Comparison of ENCODE assay signal across 10 cellular contexts in genomic region chr4:163107754-163108153, GRCh38. TPM values are rescaled to one million over a fixed set of nuclear protein-coding genes. Genes with fewer than 3 reads are reported as not detected.
A peak's percentile ranks its signal among the peaks of the same experiment; 100 is the strongest.
DNase-seq lines count a peak whose midpoint lies in the region; ATAC-seq and TF ChIP-seq lines count a peak whose summit lies in the region.
"Had no signal": no experiment of that assay in that cellular context is flagged by ENCODE, and none has a peak within 500 bp of the region (broad histone marks: within the 10 kb centered on the region; RNA-seq: fewer than 3 reads in every experiment).

No MANE protein-coding gene starts in this region.

- no peak overlapping the region for H3K27ac ChIP-seq in transverse colon
- H3K27ac ChIP-seq: BLaER1 treated with 17β-estradiol and CSF1 and Interleukin-3, amounts not matched to agents 10 nM and 100 nM had no signal

- TF ChIP-seq CTCF in transverse colon (IDR thresholded peaks at IDR 0.05), result peak in 3 of 5 experiments; percentile 19 to 27 (median 22)

- no peak overlapping the region for H3K27ac Mint-ChIP-seq in activated CD4-positive, alpha-beta T cell treated with anti-CD3 and anti-CD28 coated beads, Interleukin-2, amount 10 ng/mL, durations not matched to agents 7 days and 5 days
- no peak overlapping the region for H3K27ac Mint-ChIP-seq in stimulated activated memory B cell treated with anti-CD40 and anti-IgM and Interleukin-4, amounts not matched to agents 10 μg/mL and 1 μg/mL and 100 μg/mL, for 72 hours

- no peaks in the 10 kb centered on the region for H3K9me3 Mint-ChIP-seq in activated CD4-positive, alpha-beta T cell treated with anti-CD3 and anti-CD28 coated beads, Interleukin-2, amount 10 ng/mL, durations not matched to agents 7 days and 5 days
- no peaks in the 10 kb centered on the region for H3K9me3 Mint-ChIP-seq in stimulated activated memory B cell treated with anti-CD40 and anti-IgM and Interleukin-4, amounts not matched to agents 10 μg/mL and 1 μg/mL and 100 μg/mL, for 72 hours

- in situ Hi-C loops in transverse colon (cut with MboI; ENCODE audit: low pct_ligation_motif_present in 1 of 4, low pct_unique_long_range_greater_than_20kb in 1 of 4, low sequenced_read_pairs in 3 of 4), result loop anchor here in 3 of 4 donors (25.0 kb wide), 2 partner anchors 230 to 430 kb away; partner anchors contain the start of genes NPY1R (in 2 of the 3) and NPY5R (in 2 of the 3)

- no peaks in the 10 kb centered on the region for H3K36me3 ChIP-seq in transverse colon

- peak; percentile 37 for TF ChIP-seq RAD21 in Ishikawa (IDR thresholded peaks at IDR 0.05; ENCODE audit: low read depth)

- H3K27me3 Mint-ChIP-seq in activated CD4-positive, alpha-beta T cell treated with anti-CD3 and anti-CD28 coated beads, Interleukin-2, amount 10 ng/mL, durations not matched to agents 7 days and 5 days, result no peaks in the 10 kb centered on the region
- no peaks in the 10 kb centered on the region for H3K27me3 Mint-ChIP-seq in stimulated activated memory B cell treated with anti-CD40 and anti-IgM and Interleukin-4, amounts not matched to agents 10 μg/mL and 1 μg/mL and 100 μg/mL, for 72 hours

- H3K4me1 Mint-ChIP-seq in activated CD4-positive, alpha-beta T cell treated with anti-CD3 and anti-CD28 coated beads, Interleukin-2, amount 10 ng/mL, durations not matched to agents 7 days and 5 days, result peaks cover 20% of the 10 kb centered on the region
- peaks cover 14% of the 10 kb centered on the region for H3K4me1 Mint-ChIP-seq in stimulated activated memory B cell treated with anti-CD40 and anti-IgM and Interleukin-4, amounts not matched to agents 10 μg/mL and 1 μg/mL and 100 μg/mL, for 72 hours

- TF ChIP-seq POLR2A in transverse colon (IDR thresholded peaks at IDR 0.05), result no peak

- H3K36me3 Mint-ChIP-seq in activated CD4-positive, alpha-beta T cell treated with anti-CD3 and anti-CD28 coated beads, Interleukin-2, amount 10 ng/mL, durations not matched to agents 7 days and 5 days (ENCODE audit: low read depth), result no peaks in the 10 kb centered on the region
- peaks cover 15% of the 10 kb centered on the region for H3K36me3 Mint-ChIP-seq in stimulated activated memory B cell treated with anti-CD40 and anti-IgM and Interleukin-4, amounts not matched to agents 10 μg/mL and 1 μg/mL and 100 μg/mL, for 72 hours

- WGBS in transverse colon (ENCODE audit: low coverage in 1 of 2), 2 donors, result 65 to 72% methylated on average over 2 of the region's 2 CpGs

- intact Hi-C loops in transverse colon (cut with DNase I; ENCODE audit: low total_unique reads), result no loop called here

- CTCF ChIA-PET in activated CD4-positive, alpha-beta T cell treated with anti-CD3 and anti-CD28 coated beads, Interleukin-2, amount 10 ng/mL, durations not matched to agents 7 days and 5 days (lab: Charles Lee), result no interaction called here

- no peak overlapping the region for H3K4me3 Mint-ChIP-seq in activated CD4-positive, alpha-beta T cell treated with anti-CD3 and anti-CD28 coated beads, Interleukin-2, amount 10 ng/mL, durations not matched to agents 7 days and 5 days
- H3K4me3 Mint-ChIP-seq in stimulated activated memory B cell treated with anti-CD40 and anti-IgM and Interleukin-4, amounts not matched to agents 10 μg/mL and 1 μg/mL and 100 μg/mL, for 72 hours, result no peak overlapping the region

- POLR2A ChIA-PET in activated CD4-positive, alpha-beta T cell treated with anti-CD3 and anti-CD28 coated beads, Interleukin-2, amount 10 ng/mL, durations not matched to agents 7 days and 5 days (lab: Charles Lee), result no interaction called here

- TF ChIP-seq EP300 in Ishikawa (IDR thresholded peaks at IDR 0.05; ENCODE audit: borderline replicate concordance), result no peak
- no peak for TF ChIP-seq EP300 in transverse colon (IDR thresholded peaks at IDR 0.05; ENCODE audit: low read depth)

- H3K4me3 ChIP-seq in transverse colon, result no peak overlapping the region
- H3K4me3 ChIP-seq: BLaER1 treated with 17β-estradiol and CSF1 and Interleukin-3, amounts not matched to agents 10 nM and 100 nM had no signal

- no peaks in the 10 kb centered on the region for H3K9me3 ChIP-seq in transverse colon
- H3K9me3 ChIP-seq: BLaER1 treated with 17β-estradiol and CSF1 and Interleukin-3, amounts not matched to agents 10 nM and 100 nM had no signal

- DNase-seq in activated CD4-positive, alpha-beta T cell treated with anti-CD3 and anti-CD28 coated beads, Interleukin-2, amount 10 ng/mL, durations not matched to agents 7 days and 5 days, result peak; percentile 41
- DNase-seq in activated CD4-positive, alpha-beta T cell treated with anti-CD3 and anti-CD28 coated beads, Interleukin-2, amount 50 U/mL, for 48 hours, result no peak
- DNase-seq in cerebellar cortex (ENCODE audit: low spot score) (peak; percentile 4), transverse colon (no peak), NCI-H748 (lab: John Stamatoyannopoulos, UW; ENCODE audit: unreplicated experiment) (no peak)
- DNase-seq: effector memory CD4-positive, alpha-beta T cell had no signal

- no peak for ATAC-seq in stimulated activated memory B cell treated with anti-CD40 and anti-IgM and Interleukin-4, amounts not matched to agents 10 μg/mL and 1 μg/mL and 100 μg/mL, for 72 hours
- ATAC-seq in HG03097 (IDR thresholded peaks at IDR 0.05; ENCODE audit: low FRiP score, unreplicated experiment), result no peak

- no peaks in the 10 kb centered on the region for H3K4me1 ChIP-seq in transverse colon

- no peaks in the 10 kb centered on the region for H3K27me3 ChIP-seq in transverse colon
- H3K27me3 ChIP-seq: BLaER1 treated with 17β-estradiol and CSF1 and Interleukin-3, amounts not matched to agents 10 nM and 100 nM had no signal

TF ChIP-seq in Ishikawa, 13 proteins besides CTCF, POLR2A, EP300 and RAD21:
- TF ChIP-seq NFIC (IDR thresholded peaks at IDR 0.05), result no peak
- no peak for TF ChIP-seq ZBTB7A (IDR thresholded peaks at IDR 0.05; ENCODE audit: low read depth)
- TF ChIP-seq USF1 (IDR thresholded peaks at IDR 0.05), result no peak
- no peak for TF ChIP-seq TEAD4 (IDR thresholded peaks at IDR 0.05)
- TF ChIP-seq, protein P1, sequence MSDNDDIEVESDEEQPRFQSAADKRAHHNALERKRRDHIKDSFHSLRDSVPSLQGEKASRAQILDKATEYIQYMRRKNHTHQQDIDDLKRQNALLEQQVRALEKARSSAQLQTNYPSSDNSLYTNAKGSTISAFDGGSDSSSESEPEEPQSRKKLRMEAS (IDR thresholded peaks at IDR 0.05), result no peak

RNA-seq across cellular contexts. Expression of gene NAF1, which starts 58.9 kb away (rescaled TPM):
- total RNA-seq in activated CD4-positive, alpha-beta T cell treated with anti-CD3 and anti-CD28 coated beads, Interleukin-2, amount 10 ng/mL, durations not matched to agents 7 days and 5 days, result 10 to 100 TPM; 15.7 to 16.0 TPM
- 10 to 100 TPM; 19.1 to 25.1 (median 22.2) TPM for total RNA-seq in transverse colon

Comparison
In these comparisons a context has a peak if more than half of its experiments do, and no peak if none do; other contexts are left out.
1. DNase-seq: peak in activated CD4-positive, alpha-beta T cell treated with anti-CD3 and anti-CD28 coated beads, Interleukin-2, amount 10 ng/mL, durations not matched to agents 7 days and 5 days (single experiment) and cerebellar cortex (single experiment); none in activated CD4-positive, alpha-beta T cell treated with anti-CD3 and anti-CD28 coated beads, Interleukin-2, amount 50 U/mL, for 48 hours (0 of 2), transverse colon (single experiment) and NCI-H748 (single experiment).